Comparison of ENCODE assay signal across 35 cellular contexts in genomic region chr3:192607798-192608197, GRCh38.
A peak's percentile ranks its signal among the peaks of the same experiment; 100 is the strongest.
DNase-seq lines count a peak whose midpoint lies in the region; ATAC-seq, FAIRE-seq and TF ChIP-seq lines count a peak whose summit lies in the region.
"Had no signal": no experiment of that assay in that cellular context is flagged by ENCODE, and none has a peak within 500 bp of the region (broad histone marks: within the 10 kb centered on the region; RNA-seq: fewer than 3 reads in every experiment).

No MANE protein-coding gene starts in this region.

- H4K20me1 ChIP-seq in HepG2 (ENCODE audit: insufficient read depth, low read length) (no peaks in the 10 kb centered on the region), K562 (replicated peaks; ENCODE audit: control insufficient read depth, insufficient read depth, low read length) (no peaks in the 10 kb centered on the region), H1 (replicated peaks in 1 of 2; ENCODE audit: control insufficient read depth in 1 of 2, insufficient read depth in 2 of 2, low read length in 2 of 2) (no peaks in the 10 kb centered on the region)
- H4K20me1 ChIP-seq: BLaER1; BLaER1 treated with 17β-estradiol and CSF1 and Interleukin-3, amounts not matched to agents 10 nM and 100 nM had no signal

- H3K27me3 ChIP-seq in left ventricle myocardium inferior (ENCODE audit: low read depth) (no peaks in the 10 kb centered on the region), HepG2 (ENCODE audit: control insufficient read depth in 1 of 2, insufficient read depth in 2 of 2, low read length in 2 of 2) (no peaks in the 10 kb centered on the region), right lobe of liver (no peaks in the 10 kb centered on the region), K562 (ENCODE audit: control insufficient read depth in 2 of 2, insufficient read depth in 2 of 2, low read length in 2 of 2) (no peaks in the 10 kb centered on the region), H1 (replicated peaks in 1 of 4; ENCODE audit: control insufficient read depth in 3 of 4, extremely low read depth in 1 of 4, insufficient read depth in 3 of 4, low read length in 3 of 4) (no peaks in the 10 kb centered on the region)
- H3K27me3 ChIP-seq: BE2C; BLaER1; BLaER1 treated with 17β-estradiol and CSF1 and Interleukin-3, amounts not matched to agents 10 nM and 100 nM had no signal

- POLR2A ChIA-PET in HepG2 (lab: Yijun Ruan, JAX) (no interaction called here), K562 (lab: Yijun Ruan, JAX) (no interaction called here), H1 (lab: Charles Lee; ENCODE audit: partially characterized antibody) (no interaction called here)

- no peak overlapping the region for H2BK120ac ChIP-seq in H1 (replicated peaks; ENCODE audit: low read depth, low read length)

- no peak overlapping the region for H3K9ac ChIP-seq in HepG2 (ENCODE audit: insufficient read depth, low read depth, low read length)
- H3K9ac ChIP-seq in K562 (ENCODE audit: insufficient read depth in 1 of 2, low read depth in 2 of 2, low read length in 2 of 2): no peak overlapping the region
- H3K9ac ChIP-seq in H1 (replicated peaks in 1 of 4; ENCODE audit: extremely low read depth in 1 of 4, low read depth in 3 of 4, low read length in 3 of 4): no peak overlapping the region
- H3K9ac ChIP-seq: BLaER1; BLaER1 treated with 17β-estradiol and CSF1 and Interleukin-3, amounts not matched to agents 10 nM and 100 nM had no signal

- H3K79me2 ChIP-seq in HepG2 (ENCODE audit: insufficient read depth, low read length) (no peaks in the 10 kb centered on the region), K562 (ENCODE audit: control insufficient read depth, insufficient read depth, low read length) (no peaks in the 10 kb centered on the region), H1 (ENCODE audit: control insufficient read depth in 1 of 2, insufficient read depth in 2 of 2, low read length in 2 of 2) (no peaks in the 10 kb centered on the region)

- H3K4me2 ChIP-seq in HepG2 (ENCODE audit: low read depth, low read length): no peak overlapping the region
- no peak overlapping the region for H3K4me2 ChIP-seq in K562 (ENCODE audit: insufficient read depth, low read length)
- H3K4me2 ChIP-seq in H1 (ENCODE audit: insufficient read depth in 1 of 2, low read depth in 2 of 2, low read length in 2 of 2): no peak overlapping the region
- H3K4me2 ChIP-seq: A549; BLaER1; BLaER1 treated with 17β-estradiol and CSF1 and Interleukin-3, amounts not matched to agents 10 nM and 100 nM had no signal

- H3K27ac ChIP-seq in left ventricle myocardium inferior (replicated peaks): peak overlapping the region; percentile 68
- no peak overlapping the region for H3K27ac ChIP-seq in HepG2 (ENCODE audit: extremely low read length, insufficient read depth, low read length)
- H3K27ac ChIP-seq in right lobe of liver: no peak overlapping the region
- no peak overlapping the region for H3K27ac ChIP-seq in K562 (ENCODE audit: extremely low read depth, low read depth, low read length)
- H3K27ac ChIP-seq in H1 (ENCODE audit: low read depth, low read length): no peak overlapping the region
- H3K27ac ChIP-seq: 22Rv1; A549; BLaER1; BLaER1 treated with 17β-estradiol and CSF1 and Interleukin-3, amounts not matched to agents 10 nM and 100 nM; C4-2B had no signal

- no peak overlapping the region for H3K18ac ChIP-seq in H1 (ENCODE audit: extremely low read depth, low read length)

- peaks cover 29% of the 10 kb centered on the region for H3K4me1 ChIP-seq in left ventricle myocardium inferior
- no peaks in the 10 kb centered on the region for H3K4me1 ChIP-seq in HepG2 (ENCODE audit: insufficient read depth, low read length)
- H3K4me1 ChIP-seq in right lobe of liver: no peaks in the 10 kb centered on the region
- no peaks in the 10 kb centered on the region for H3K4me1 ChIP-seq in K562 (replicated peaks in 1 of 2; ENCODE audit: control insufficient read depth in 2 of 2, insufficient read depth in 2 of 2, low read length in 2 of 2)
- H3K4me1 ChIP-seq in H1 (replicated peaks in 1 of 4; ENCODE audit: control insufficient read depth in 3 of 4, insufficient read depth in 4 of 4, low read length in 3 of 4): no peaks in the 10 kb centered on the region
- H3K4me1 ChIP-seq: A549; BE2C; BLaER1; BLaER1 treated with 17β-estradiol and CSF1 and Interleukin-3, amounts not matched to agents 10 nM and 100 nM; Caco-2 had no signal

- FAIRE-seq in HepG2 (lab: Jason Lieb, UNC) (no peak), K562 (lab: Jason Lieb, UNC) (no peak), H1 (lab: Jason Lieb, UNC) (no peak)
- FAIRE-seq: A204.1, A549, D721Med had no signal

- TF ChIP-seq POLR2A in HepG2 (IDR thresholded peaks at IDR 0.05; ENCODE audit: insufficient read depth in 1 of 2, low read depth in 2 of 2, low read length in 2 of 2) (no peak), right lobe of liver (IDR thresholded peaks at IDR 0.05) (no peak), K562 (conservative IDR thresholded peaks at IDR 0.05) (no peak), H1 (IDR thresholded peaks at IDR 0.05; ENCODE audit: control extremely low read depth in 1 of 2, low read depth in 2 of 2, low read length in 2 of 2) (no peak)

- no peak for TF ChIP-seq CTCF in left ventricle myocardium inferior (IDR thresholded peaks at IDR 0.05; ENCODE audit: borderline replicate concordance)
- TF ChIP-seq CTCF in HepG2 (CRISPR knock-in tag; IDR thresholded peaks at IDR 0.05): no peak
- TF ChIP-seq CTCF in right lobe of liver (IDR thresholded peaks at IDR 0.05): no peak
- TF ChIP-seq CTCF in K562 (IDR thresholded peaks at IDR 0.05 in 2 of 3, conservative IDR thresholded peaks at IDR 0.05 in 1 of 3; ENCODE audit: insufficient read depth in 2 of 3, low read depth in 1 of 3, low read length in 3 of 3): no peak
- no peak for TF ChIP-seq CTCF in H1 (IDR thresholded peaks at IDR 0.05; ENCODE audit: control extremely low read depth in 1 of 3, insufficient read depth in 1 of 3, low read depth in 1 of 3, low read length in 3 of 3)

- no peak for TF ChIP-seq EP300 in HepG2 (IDR thresholded peaks at IDR 0.05; ENCODE audit: low read depth in 2 of 2, low read length in 2 of 2)
- TF ChIP-seq EP300 in HepG2 (CRISPR knock-in tag; IDR thresholded peaks at IDR 0.05; ENCODE audit: borderline replicate concordance): no peak
- no peak for TF ChIP-seq EP300 in K562 (IDR thresholded peaks at IDR 0.05; ENCODE audit: low read length)
- TF ChIP-seq EP300 in H1 (IDR thresholded peaks at IDR 0.05; ENCODE audit: borderline replicate concordance in 1 of 2, low read depth in 2 of 2, low read length in 2 of 2): no peak

- H3K4ac ChIP-seq in H1 (replicated peaks; ENCODE audit: insufficient read length, low read depth, low read length): no peak overlapping the region

- no peak overlapping the region for H4K91ac ChIP-seq in H1 (replicated peaks; ENCODE audit: insufficient read length, low read length)

- no peak overlapping the region for H2BK12ac ChIP-seq in H1 (ENCODE audit: low read depth, low read length)

- H3K9me3 ChIP-seq in left ventricle myocardium inferior (replicated peaks): peaks cover 20% of the 10 kb centered on the region
- H3K9me3 ChIP-seq in HepG2 (ENCODE audit: low read length): peaks cover 3% of the 10 kb centered on the region; the same call in 1 of the 2 replicates
- no peaks in the 10 kb centered on the region for H3K9me3 ChIP-seq in right lobe of liver
- H3K9me3 ChIP-seq in K562 (replicated peaks; ENCODE audit: control insufficient read depth, insufficient read depth, low read depth, low read length): no peaks in the 10 kb centered on the region; the same call in 1 of the 2 replicates
- H3K9me3 ChIP-seq in H1 (ENCODE audit: insufficient read depth in 2 of 2, low read depth in 1 of 2, low read length in 1 of 2): peaks cover 0 to 10% of the 10 kb centered on the region in 2 experiments; a peak in 3 of 4 replicates
- H3K9me3 ChIP-seq: A549, BE2C had no signal

- no peak overlapping the region for H3K14ac ChIP-seq in H1 (ENCODE audit: insufficient read length)

- H3K4me3 ChIP-seq in left ventricle myocardium inferior (no peak overlapping the region), HepG2 (replicated peaks in 1 of 3; ENCODE audit: insufficient read depth in 1 of 3, low read depth in 2 of 3, low read length in 3 of 3) (no peak overlapping the region), right lobe of liver (no peak overlapping the region), K562 (no peak overlapping the region), H1 (ENCODE audit: extremely low read depth in 1 of 4, insufficient read depth in 2 of 4, low read depth in 3 of 4, low read length in 4 of 4) (no peak overlapping the region)
- H3K4me3 ChIP-seq: A549; BLaER1; BLaER1 treated with 17β-estradiol and CSF1 and Interleukin-3, amounts not matched to agents 10 nM and 100 nM had no signal

- H3K56ac ChIP-seq in H1 (replicated peaks; ENCODE audit: insufficient read length, low read depth, low read length): no peak overlapping the region

- no peak overlapping the region for H4K5ac ChIP-seq in H1 (ENCODE audit: insufficient read length, low read depth, low read length)

- intact Hi-C loops in left ventricle myocardium inferior (cut with micrococcal nuclease): no loop called here
- intact Hi-C loops in left cardiac atrium (cut with DNase I): no loop called here
- intact Hi-C loops in HepG2 (cut with micrococcal nuclease; ENCODE audit: unreplicated experiment): no loop called here
- intact Hi-C loops in right lobe of liver (cut with DNase I): no loop called here
- intact Hi-C loops in K562 (cut with micrococcal nuclease): no loop called here

- H3K9me1 ChIP-seq in K562 (ENCODE audit: control insufficient read depth, insufficient read depth, low read length): no peaks in the 10 kb centered on the region

- TF ChIP-seq RAD21 in HepG2 (CRISPR knock-in tag; IDR thresholded peaks at IDR 0.05) (no peak), K562 (CRISPR knock-in tag; conservative IDR thresholded peaks at IDR 0.05 in 1 of 2, IDR thresholded peaks at IDR 0.05 in 1 of 2) (no peak), H1 (IDR thresholded peaks at IDR 0.05 in 1 of 2, conservative IDR thresholded peaks at IDR 0.05 in 1 of 2; ENCODE audit: low read depth in 2 of 2, low read length in 2 of 2) (no peak)

- no peak overlapping the region for H2BK5ac ChIP-seq in H1 (ENCODE audit: low read depth, low read length)

- H2AFZ ChIP-seq in HepG2 (ENCODE audit: low read length): no peak overlapping the region
- no peak overlapping the region for H2AFZ ChIP-seq in K562 (ENCODE audit: low read depth, low read length)
- no peak overlapping the region for H2AFZ ChIP-seq in H1 (ENCODE audit: low read length)

- H3K23ac ChIP-seq in H1 (ENCODE audit: insufficient read length): no peak overlapping the region

- ATAC-seq in left cardiac atrium (no peak), HepG2 (no peak), right lobe of liver (no peak), K562 (no peak), GM21367 (IDR thresholded peaks at IDR 0.05; ENCODE audit: unreplicated experiment) (no peak)
- ATAC-seq: A549; CD8-positive, alpha-beta T cell had no signal

- no peak overlapping the region for H4K8ac ChIP-seq in H1 (ENCODE audit: extremely low read depth, insufficient read depth, low read length)

- H3K23me2 ChIP-seq in H1 (ENCODE audit: low read depth, low read length): no peaks in the 10 kb centered on the region

- no peak overlapping the region for H2BK20ac ChIP-seq in H1 (ENCODE audit: low read length)

- no peak overlapping the region for H2AK5ac ChIP-seq in H1 (ENCODE audit: low read depth, low read length)

- DNase-seq in left ventricle myocardium inferior: no peak
- DNase-seq in left cardiac atrium: no peak
- no peak for DNase-seq in HepG2 (ENCODE audit: low spot score)
- no peak for DNase-seq in right lobe of liver
- no peak for DNase-seq in K562 (ENCODE audit: extremely low read depth in 1 of 4, low spot score in 3 of 4)
- no peak for DNase-seq in H1 (ENCODE audit: low read depth in 1 of 2, low spot score in 2 of 2)
- no peak for DNase-seq in NCI-H82 treated with DMSO at 0.1 percent for 48 hours (lab: John Stamatoyannopoulos, UW; ENCODE audit: unreplicated experiment)
- DNase-seq: 8988T; ACHN; AML-193; BE2C; C1 segment of cervical spinal cord; Caco-2; Calu3; CD4-positive, alpha-beta memory T cell; CD4-positive, alpha-beta T cell; CD4-positive, CD25-positive, alpha-beta regulatory T cell; CD8-positive, alpha-beta memory T cell; CD8-positive, alpha-beta T cell; COR-L47; DMS 273 treated with DMSO at 0.1 percent for 48 hours; DMS153; DMS53; DMS79; DMS79 treated with DMSO at 0.1 percent for 48 hours; DND-41; EL had no signal

- WGBS in HepG2 (ENCODE audit: low lambda C conversion rate): 17% methylated on average over 4 of the region's 4 CpGs
- WGBS in right lobe of liver (ENCODE audit: insufficient coverage, low coverage, low lambda C conversion rate, missing lambda C conversion rate): 75% methylated on average over 4 of the region's 4 CpGs
- WGBS in K562 (ENCODE audit: insufficient coverage, low coverage, missing lambda C conversion rate): 0% methylated on average over 4 of the region's 4 CpGs
- 88% methylated on average over 4 of the region's 4 CpGs; no CpG with 5 or more reads in 1 of the 2 experiments for WGBS in H1 (ENCODE audit: extremely low coverage in 1 of 2, insufficient coverage in 1 of 2, insufficient read length in 1 of 2, insufficient replicate concordance in 2 of 2, low coverage in 1 of 2, low lambda C conversion rate in 2 of 2, missing lambda C conversion rate in 1 of 2), 2 experiments

- no TSS peak for BruUV-seq in HepG2 (replicated peaks; lab: Mats Ljungman, UMichigan)
- no TSS peak for BruUV-seq in K562 (replicated peaks; lab: Mats Ljungman, UMichigan)

- H3K36me3 ChIP-seq in left ventricle myocardium inferior: no peaks in the 10 kb centered on the region
- H3K36me3 ChIP-seq in HepG2 (replicated peaks in 1 of 2; ENCODE audit: control insufficient read depth in 1 of 2, insufficient read depth in 2 of 2, low read length in 2 of 2): no peaks in the 10 kb centered on the region
- no peaks in the 10 kb centered on the region for H3K36me3 ChIP-seq in right lobe of liver
- no peaks in the 10 kb centered on the region for H3K36me3 ChIP-seq in K562 (ENCODE audit: control insufficient read depth, insufficient read depth, low read length)
- peaks cover 0 to 2% (median 0%) of the 10 kb centered on the region in 4 experiments; a peak in 1 of 8 replicates for H3K36me3 ChIP-seq in H1 (ENCODE audit: control insufficient read depth in 2 of 4, insufficient read depth in 4 of 4, low read length in 3 of 4)
- H3K36me3 ChIP-seq: BE2C; BLaER1; BLaER1 treated with 17β-estradiol and CSF1 and Interleukin-3, amounts not matched to agents 10 nM and 100 nM had no signal

- in situ Hi-C loops in HepG2 (cut with HindIII; ENCODE audit: extremely low pct_ligation_motif_present, low pct_unique_long_range_greater_than_20kb): no loop called here
- in situ Hi-C loops in K562 (cut with MboI): no loop called here

- CTCF ChIA-PET in HepG2 (lab: Yijun Ruan, JAX; ENCODE audit: low intra/inter-chr PET ratio, low total read pairs) (no interaction called here), K562 (lab: Yijun Ruan, JAX; ENCODE audit: low intra/inter-chr PET ratio) (no interaction called here), H1 (lab: Charles Lee; ENCODE audit: partially characterized antibody) (interaction anchor here (0.9 kb wide), 1 partner anchor 103 kb away, joined by 3 read pairs; no protein-coding TSS in a partner anchor)

- no peaks in the 10 kb centered on the region for H3K79me1 ChIP-seq in H1 (ENCODE audit: low read depth, low read length)

- H2BK15ac ChIP-seq in H1 (ENCODE audit: low read length): no peak overlapping the region
